In the genomic region with DNA sequence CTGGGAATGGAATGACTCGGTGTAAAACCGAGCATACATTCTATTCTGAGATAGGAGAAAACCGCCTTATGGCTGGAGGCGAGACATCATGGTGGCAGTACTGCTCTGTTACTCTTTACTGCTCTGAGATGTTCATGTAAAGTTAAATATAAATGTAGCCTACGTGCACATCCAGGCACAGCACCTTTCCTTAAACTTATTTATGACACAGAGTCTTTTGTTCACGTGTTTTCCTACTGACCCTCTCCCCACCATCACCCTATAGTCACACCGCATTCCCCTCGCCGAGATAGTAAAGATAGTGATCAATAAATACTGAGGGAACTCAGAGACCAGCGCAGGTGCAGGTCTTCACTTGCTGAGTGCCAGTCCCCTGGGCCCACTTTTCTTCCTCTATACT, we compare ENCODE assay signal across 3 cellular contexts. TPM values are rescaled to one million over a fixed set of nuclear protein-coding genes. Genes with fewer than 3 reads are reported as not detected.
"Had no signal": no experiment of that assay in that cellular context is flagged by ENCODE, and none has a peak within 500 bp of the region (broad histone marks: within the 10 kb centered on the region; RNA-seq: fewer than 3 reads in every experiment).

No MANE protein-coding gene starts in this region.

RNA-seq across cellular contexts. Expression of gene ASGR2, which starts 44.9 kb away (rescaled TPM):
- total RNA-seq: chondrocyte, glomerular endothelial cell, mammary epithelial cell had no signal
- polyA plus RNA-seq: mammary epithelial cell had no signal
